8 cellular contexts compared by ENCODE assay signal in the genomic region with DNA sequence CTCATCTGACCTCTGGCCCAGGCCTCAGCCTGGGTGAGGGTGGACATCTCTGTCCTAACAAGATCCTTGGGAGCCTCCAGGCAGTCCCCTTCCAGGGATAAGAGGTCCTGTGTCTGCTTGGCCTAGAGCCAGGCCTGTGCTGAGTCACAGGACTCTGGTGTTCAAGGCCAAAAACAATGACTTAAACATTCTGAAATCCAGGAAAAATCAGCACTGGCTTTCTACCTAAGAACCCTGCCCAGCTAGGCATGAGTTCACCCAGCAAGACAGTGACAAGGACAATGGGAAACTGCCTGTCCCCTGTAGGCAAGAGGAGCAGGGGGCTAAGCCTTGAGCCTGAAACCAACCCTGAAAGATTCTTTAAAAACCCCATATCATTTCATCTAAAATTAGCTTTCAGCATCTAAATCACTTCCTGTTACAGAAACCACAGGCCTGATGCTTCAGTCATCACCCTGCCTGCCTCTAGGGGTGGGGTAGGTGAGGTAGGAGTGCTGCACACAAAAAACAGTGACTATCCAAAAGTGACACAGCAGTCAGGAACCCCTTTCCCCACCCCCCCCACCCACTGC. TPM values are rescaled to one million over a fixed set of nuclear protein-coding genes. Genes with fewer than 3 reads are reported as not detected.
A peak's percentile ranks its signal among the peaks of the same experiment; 100 is the strongest.
DNase-seq lines count a peak whose midpoint lies in the region; ATAC-seq and TF ChIP-seq lines count a peak whose summit lies in the region.

No MANE protein-coding gene starts in this region.

- peak overlapping the region; percentile 41 for H3K4me3 Mint-ChIP-seq in activated T-cell treated with anti-CD3 and anti-CD28 coated beads, Interleukin-2, amount 50 U/mL, for 24 hours

- intact Hi-C loops in sciatic nerve (cut with DNase I): no loop called here

- H3K27me3 Mint-ChIP-seq in activated T-cell treated with anti-CD3 and anti-CD28 coated beads, Interleukin-2, amount 50 U/mL, for 24 hours: no peaks in the 10 kb centered on the region

- H3K27ac Mint-ChIP-seq in activated T-cell treated with anti-CD3 and anti-CD28 coated beads, Interleukin-2, amount 50 U/mL, for 24 hours: peak overlapping the region; percentile 93

- no peak for TF ChIP-seq CTCF in fibroblast of villous mesenchyme (IDR thresholded peaks at IDR 0.05; ENCODE audit: insufficient read depth, low read depth, low read length)

- DNase-seq in NOMO-1 treated with DMSO at 0.1 percent for 48 hours (lab: John Stamatoyannopoulos, UW; ENCODE audit: unreplicated experiment): peak; percentile 85
- peak; percentile 78 for DNase-seq in activated T-cell treated with anti-CD3 and anti-CD28 coated beads, Interleukin-2, amount 50 U/mL, for 24 hours
- peak; percentile 93 for DNase-seq in fibroblast of villous mesenchyme (ENCODE audit: low read depth)
- peak; percentile 79 for DNase-seq in sciatic nerve (ENCODE audit: low spot score)
- no peak for DNase-seq in COLO668 (lab: John Stamatoyannopoulos, UW; ENCODE audit: unreplicated experiment)
- DNase-seq in NCI-H82 treated with DMSO at 0.1 percent for 48 hours (lab: John Stamatoyannopoulos, UW; ENCODE audit: unreplicated experiment): no peak

- no peak overlapping the region for H3K4me3 ChIP-seq in fibroblast of villous mesenchyme (ENCODE audit: low read depth, low read length)

- peaks cover 83% of the 10 kb centered on the region for H3K4me1 Mint-ChIP-seq in activated T-cell treated with anti-CD3 and anti-CD28 coated beads, Interleukin-2, amount 50 U/mL, for 24 hours (ENCODE audit: low read depth)

- H3K36me3 Mint-ChIP-seq in activated T-cell treated with anti-CD3 and anti-CD28 coated beads, Interleukin-2, amount 50 U/mL, for 24 hours (ENCODE audit: low read depth): no peaks in the 10 kb centered on the region

- H3K9me3 Mint-ChIP-seq in activated T-cell treated with anti-CD3 and anti-CD28 coated beads, Interleukin-2, amount 50 U/mL, for 24 hours: no peaks in the 10 kb centered on the region

- ATAC-seq in GM18508 (IDR thresholded peaks at IDR 0.05; ENCODE audit: insufficient read depth, unreplicated experiment) (peak; percentile 54), HG02840 (IDR thresholded peaks at IDR 0.05; ENCODE audit: low FRiP score, unreplicated experiment) (peak; percentile 66), sciatic nerve (peak; percentile 82)

RNA-seq across cellular contexts. Expression of a gene that starts 29.9 kb away (rescaled TPM):
- 0.43 TPM in 1 of 2 replicates, not detected in the other for total RNA-seq in fibroblast of villous mesenchyme
- not detected for total RNA-seq in sciatic nerve

RNA-seq across cellular contexts. Expression of a gene that starts 43.0 kb away (rescaled TPM):
- total RNA-seq in fibroblast of villous mesenchyme: not detected in 2 replicates
- total RNA-seq in sciatic nerve: not detected

Comparison
In these comparisons a context has a peak if more than half of its experiments do, and no peak if none do; other contexts are left out.
1. DNase-seq: peak in NOMO-1 treated with DMSO at 0.1 percent for 48 hours (single experiment), activated T-cell treated with anti-CD3 and anti-CD28 coated beads, Interleukin-2, amount 50 U/mL, for 24 hours (single experiment), fibroblast of villous mesenchyme (single experiment) and sciatic nerve (single experiment); none in COLO668 (single experiment) and NCI-H82 treated with DMSO at 0.1 percent for 48 hours (single experiment).
2. Peak in every context shown above with its lines, with median percentiles within 50 percentile points of each other: ATAC-seq.